Comparison of ENCODE assay signal across 14 cellular contexts in the genomic region with DNA sequence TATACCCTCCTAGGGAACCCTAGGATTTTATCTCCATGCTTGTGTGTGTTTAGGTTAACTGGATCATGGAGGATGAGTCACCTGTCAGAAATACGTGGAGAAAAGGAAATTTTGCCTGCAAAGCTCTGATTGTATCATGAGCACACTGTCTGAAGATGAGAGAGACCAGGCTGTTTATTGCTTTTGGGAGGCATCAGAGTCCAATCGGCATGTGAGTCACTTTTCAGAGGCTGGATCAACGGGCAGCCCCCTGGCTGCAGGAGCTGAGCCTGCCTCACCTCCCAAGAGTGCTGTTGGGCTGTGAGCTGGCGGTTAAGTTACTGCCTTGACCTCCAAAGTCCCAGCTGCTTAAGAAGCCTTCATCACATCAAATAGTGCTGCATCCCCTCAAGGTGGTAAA. TPM values are rescaled to one million over a fixed set of nuclear protein-coding genes. Genes with fewer than 3 reads are reported as not detected.
DNase-seq lines count a peak whose midpoint lies in the region; FAIRE-seq and TF ChIP-seq lines count a peak whose summit lies in the region.
"Had no signal": no experiment of that assay in that cellular context is flagged by ENCODE, and none has a peak within 500 bp of the region (broad histone marks: within the 10 kb centered on the region; RNA-seq: fewer than 3 reads in every experiment).

No MANE protein-coding gene starts in this region.

- intact Hi-C loops in ascending aorta (cut with DNase I): no loop called here

- FAIRE-seq in D721Med (lab: Jason Lieb, UNC): no peak

- H3K79me2 ChIP-seq in ACC112 (ENCODE audit: control insufficient read depth, insufficient read depth, low read length, unreplicated experiment): no peaks in the 10 kb centered on the region
- no peaks in the 10 kb centered on the region for H3K79me2 ChIP-seq in hepatocyte

- H3K36me3 ChIP-seq in ACC112 (ENCODE audit: insufficient read depth, low read length): no peaks in the 10 kb centered on the region
- no peaks in the 10 kb centered on the region for H3K36me3 ChIP-seq in hepatocyte (replicated peaks; ENCODE audit: insufficient read depth, low read depth)
- H3K36me3 ChIP-seq in ascending aorta: no peaks in the 10 kb centered on the region
- H3K36me3 ChIP-seq: gastrocnemius medialis, neutrophil, SJCRH30 had no signal

- peak overlapping the region; percentile 23 for H2AFZ ChIP-seq in ACC112 (ENCODE audit: low read length, unreplicated experiment)
- H2AFZ ChIP-seq in hepatocyte: no peak overlapping the region

- H3K27ac ChIP-seq in ACC112 (ENCODE audit: low read depth, low read length) (peak overlapping the region; percentile 77), hepatocyte (peak overlapping the region; percentile 76), ascending aorta (no peak overlapping the region)
- H3K27ac ChIP-seq: gastrocnemius medialis, neutrophil, SJCRH30 had no signal

- no peak overlapping the region for H3K4me3 ChIP-seq in ACC112 (ENCODE audit: low read depth, low read length)
- no peak overlapping the region for H3K4me3 ChIP-seq in hepatocyte
- no peak overlapping the region for H3K4me3 ChIP-seq in ascending aorta
- H3K4me3 ChIP-seq: gastrocnemius medialis, SJCRH30 had no signal

- H3K9me3 ChIP-seq in hepatocyte (ENCODE audit: low read depth): no peaks in the 10 kb centered on the region
- H3K9me3 ChIP-seq in ascending aorta: no peaks in the 10 kb centered on the region
- H3K9me3 ChIP-seq: gastrocnemius medialis, neutrophil had no signal

- WGBS in hepatocyte (ENCODE audit: low lambda C conversion rate, missing lambda C conversion rate): 9% methylated on average over 4 of the region's 4 CpGs

- H4K20me1 ChIP-seq in hepatocyte (ENCODE audit: insufficient read depth, poor library complexity, severe bottlenecking): no peaks in the 10 kb centered on the region

- H3K9me2 ChIP-seq in hepatocyte (replicated peaks; ENCODE audit: insufficient read depth): no peaks in the 10 kb centered on the region

- peak; percentile 89 for DNase-seq in HCEC 1CT
- peak; percentile 53 for DNase-seq in amniotic stem cell (lab: John Stamatoyannopoulos, UW)
- peak; percentile 81 for DNase-seq in hepatocyte (ENCODE audit: low spot score)
- no peak for DNase-seq in D721Med (ENCODE audit: insufficient read length, low spot score)
- DNase-seq in ascending aorta (ENCODE audit: low spot score in 2 of 2): no peak
- DNase-seq in NOMO-1 (lab: John Stamatoyannopoulos, UW; ENCODE audit: unreplicated experiment in 2 of 2): no peak
- DNase-seq in NCI-H446 (lab: John Stamatoyannopoulos, UW): no peak
- DNase-seq: gastrocnemius medialis; left ventricle myocardium superior; NCI-H1417 treated with DMSO at 0.1 percent for 48 hours; stimulated activated CD4-positive, alpha-beta T cell treated with anti-CD3 and anti-CD28 coated beads, Interleukin-15, amount 100 ng/mL, for 24 hours had no signal

- H3K4me2 ChIP-seq in hepatocyte: no peak overlapping the region

- H3K27me3 ChIP-seq in ACC112 (ENCODE audit: insufficient read depth, low read length) (no peaks in the 10 kb centered on the region), hepatocyte (no peaks in the 10 kb centered on the region), ascending aorta (no peaks in the 10 kb centered on the region)
- H3K27me3 ChIP-seq: gastrocnemius medialis, neutrophil, SJCRH30 had no signal

- H3K4me1 ChIP-seq in ACC112 (ENCODE audit: control insufficient read depth, insufficient read depth, low read length, unreplicated experiment): peaks cover 14% of the 10 kb centered on the region
- peaks cover 11% of the 10 kb centered on the region for H3K4me1 ChIP-seq in hepatocyte (ENCODE audit: insufficient read depth)
- no peaks in the 10 kb centered on the region for H3K4me1 ChIP-seq in ascending aorta
- H3K4me1 ChIP-seq: gastrocnemius medialis had no signal

- TF ChIP-seq CTCF in hepatocyte (IDR thresholded peaks at IDR 0.05; ENCODE audit: poor library complexity): no peak
- TF ChIP-seq CTCF in D721Med (IDR thresholded peaks at IDR 0.05; ENCODE audit: insufficient read depth, missing control alignments): no peak
- TF ChIP-seq CTCF in ascending aorta (IDR thresholded peaks at IDR 0.05): no peak

RNA-seq across cellular contexts. Expression of a gene that starts 41.5 kb away (rescaled TPM):
- total RNA-seq in hepatocyte (17.3 and 19.7 TPM in 2 replicates), ascending aorta (16.9 TPM)
- 17.1 and 21.1 TPM in 2 replicates for polyA plus RNA-seq in hepatocyte

Comparison
In these comparisons a context has a peak if more than half of its experiments do, and no peak if none do; other contexts are left out.
1. H3K27ac ChIP-seq: peak in ACC112 (single experiment) and hepatocyte (single experiment); none in ascending aorta (0 of 2).
2. DNase-seq: peak in HCEC 1CT (single experiment), amniotic stem cell (single experiment) and hepatocyte (single experiment); none in D721Med (single experiment), ascending aorta (0 of 2), NOMO-1 (0 of 2) and NCI-H446 (0 of 2).